10 cellular contexts compared by ENCODE assay signal in the genomic region with DNA sequence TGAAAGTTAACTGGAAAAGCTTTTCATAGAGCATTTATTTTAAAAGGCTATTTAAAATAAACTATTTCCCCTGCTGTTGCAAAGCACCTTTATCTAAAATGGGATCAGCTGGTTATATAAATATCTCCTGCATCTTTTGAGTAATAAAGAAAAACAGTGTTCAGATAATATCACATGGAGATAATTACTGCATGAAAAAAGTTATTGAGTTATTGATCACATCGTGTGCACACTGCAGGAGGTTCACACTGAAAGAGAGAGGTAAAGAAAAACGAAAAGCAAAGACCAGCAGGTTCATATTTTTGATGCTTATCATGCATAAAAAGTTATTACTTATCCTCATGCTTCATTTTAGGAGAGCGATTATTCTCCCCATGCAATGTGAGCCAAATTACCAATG. TPM values are rescaled to one million over a fixed set of nuclear protein-coding genes. Genes with fewer than 3 reads are reported as not detected.
"Had no signal": no experiment of that assay in that cellular context is flagged by ENCODE, and none has a peak within 500 bp of the region (broad histone marks: within the 10 kb centered on the region; RNA-seq: fewer than 3 reads in every experiment).

No MANE protein-coding gene starts in this region.

- H2AFZ ChIP-seq: GM23248 had no signal

- H3K9me3 ChIP-seq: HAP-1 had no signal

- H3K4me2 ChIP-seq: KMS-11 had no signal

- H3K27ac Mint-ChIP-seq: IgD-negative memory B cell had no signal

- DNase-seq: GM23248, GOT3, H7, KBM-7 had no signal

- ATAC-seq: HCT116 had no signal

- H3K27ac ChIP-seq: GM23248, KMS-11 had no signal

- H3K4me3 Mint-ChIP-seq: IgD-negative memory B cell had no signal

- H3K9me3 Mint-ChIP-seq: IgD-negative memory B cell had no signal

- H3K4me3 ChIP-seq: GM23248, HAP-1 had no signal

- H3K27me3 Mint-ChIP-seq: IgD-negative memory B cell had no signal

- H3K9ac ChIP-seq: GM23248, KMS-11 had no signal

RNA-seq across cellular contexts. Expression of a gene that starts 55.4 kb away (rescaled TPM):
- total RNA-seq: GM23248, H4, H7, HT-29 had no signal
